ENCODE assay signal across 14 cellular contexts in the genomic region with DNA sequence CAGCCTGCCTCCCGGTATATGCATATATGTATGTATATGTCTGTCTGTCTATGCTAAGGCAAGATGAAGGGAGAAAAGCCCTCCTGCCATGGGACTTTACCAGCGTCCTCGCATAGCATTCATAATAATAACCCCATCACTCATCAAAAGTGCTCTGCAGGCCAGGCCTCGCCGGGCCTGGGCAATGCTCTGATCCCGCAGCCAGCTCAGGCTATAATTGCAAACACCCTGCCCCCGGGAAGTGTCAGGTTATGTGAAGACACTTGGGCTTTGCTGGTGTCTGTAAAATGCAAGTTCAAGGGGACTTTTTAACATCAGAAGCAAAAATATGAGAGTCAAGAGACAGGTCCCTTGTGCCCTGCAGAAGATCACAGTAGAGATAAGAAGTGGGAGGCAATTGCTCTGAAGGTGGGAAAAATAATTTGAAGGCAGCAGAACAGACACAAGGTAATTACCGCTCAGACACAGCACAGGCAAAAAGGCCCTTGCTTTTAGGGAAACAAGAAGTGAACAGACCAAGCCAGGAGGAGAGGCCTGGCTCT.
DNase-seq lines count a peak whose midpoint lies in the region; ATAC-seq and TF ChIP-seq lines count a peak whose summit lies in the region.
"Had no signal": no experiment of that assay in that cellular context is flagged by ENCODE, and none has a peak within 500 bp of the region (broad histone marks: within the 10 kb centered on the region; RNA-seq: fewer than 3 reads in every experiment).

No MANE protein-coding gene starts in this region.

- no peak for TF ChIP-seq POLR2A in esophagus muscularis mucosa (IDR thresholded peaks at IDR 0.05; ENCODE audit: low read depth)

- H3K4me1 ChIP-seq in GM23338 (ENCODE audit: insufficient read depth) = peaks cover 10% of the 10 kb centered on the region
- peaks cover 0 to 9% (median 6%) of the 10 kb centered on the region in 4 donors for H3K4me1 ChIP-seq in esophagus muscularis mucosa
- no peaks in the 10 kb centered on the region for H3K4me1 ChIP-seq in osteoblast (ENCODE audit: insufficient read depth, low read length)

- H3K27me3 ChIP-seq in GM23338 (ENCODE audit: insufficient read depth) (no peaks in the 10 kb centered on the region), esophagus muscularis mucosa (no peaks in the 10 kb centered on the region), osteoblast (ENCODE audit: insufficient read depth, low read length) (no peaks in the 10 kb centered on the region)

- H3K79me2 ChIP-seq in GM23338 (replicated peaks; ENCODE audit: insufficient read depth) (no peaks in the 10 kb centered on the region), osteoblast (ENCODE audit: insufficient read depth, low read length) (no peaks in the 10 kb centered on the region)

- 0 out of 3 replicates have a peak, but pooled peaks have one; percentile 35 for ATAC-seq in GM23338

- no peaks in the 10 kb centered on the region for H3K36me3 Mint-ChIP-seq in GM23338 (ENCODE audit: low read depth)

- H3K4me3 ChIP-seq in GM23338 = no peak overlapping the region
- H3K4me3 ChIP-seq in esophagus muscularis mucosa = no peak overlapping the region
- no peak overlapping the region for H3K4me3 ChIP-seq in osteoblast (ENCODE audit: insufficient read depth, low read length)

- no peak overlapping the region for H3K27ac ChIP-seq in GM23338 (ENCODE audit: low read depth)
- no peak overlapping the region for H3K27ac ChIP-seq in esophagus muscularis mucosa (replicated peaks in 1 of 4)
- H3K27ac ChIP-seq in osteoblast (ENCODE audit: low read depth, low read length) = no peak overlapping the region

- TF ChIP-seq CTCF in GM23338 (conservative IDR thresholded peaks at IDR 0.05; ENCODE audit: low read depth in 2 of 2) (no peak), esophagus muscularis mucosa (IDR thresholded peaks at IDR 0.05) (no peak), osteoblast (IDR thresholded peaks at IDR 0.05; ENCODE audit: extremely low read depth, low read depth, low read length) (no peak)

- H3K36me3 ChIP-seq in GM23338 (ENCODE audit: insufficient read depth) = no peaks in the 10 kb centered on the region; the same call in 1 of the 2 replicates
- no peaks in the 10 kb centered on the region for H3K36me3 ChIP-seq in esophagus muscularis mucosa
- H3K36me3 ChIP-seq in osteoblast (ENCODE audit: insufficient read depth, low read length) = no peaks in the 10 kb centered on the region

- H2AFZ ChIP-seq in GM23338 (peak overlapping the region; percentile 60; the same call in 1 of the 2 replicates), osteoblast (ENCODE audit: low read length) (no peak overlapping the region)

- DNase-seq in GM23338 (ENCODE audit: low spot score) (no peak), NCI-H2227 treated with DMSO at 0.1 percent for 48 hours (lab: John Stamatoyannopoulos, UW) (peak; percentile 25), esophagus muscularis mucosa (ENCODE audit: extremely low spot score) (peak; percentile 55), osteoblast (ENCODE audit: insufficient read length, low spot score, missing footprints) (peak; percentile 49), NCI-H524 (lab: John Stamatoyannopoulos, UW) (no peak)
- DNase-seq in activated CD8-positive, alpha-beta memory T cell treated with anti-CD3 and anti-CD28 coated beads, Interleukin-2, amount 50 U/mL, for 4 hours = no peak
- DNase-seq in activated naive CD4-positive, alpha-beta T cell treated with anti-CD3 and anti-CD28 coated beads, Interleukin-2, amount 50 U/mL, for 16 hours = no peak
- DNase-seq: C1 segment of cervical spinal cord; Calu3; CD4-positive, alpha-beta T cell; DMS 273 treated with DMSO at 0.1 percent for 48 hours; GOT3; H9 had no signal

- H3F3A ChIP-seq in GM23338 (replicated peaks; ENCODE audit: low read depth) = no peaks in the 10 kb centered on the region

- peaks cover 9% of the 10 kb centered on the region; the same call in 1 of the 2 replicates for H3K9me2 ChIP-seq in GM23338 (ENCODE audit: insufficient read depth)

- H3K27ac Mint-ChIP-seq in GM23338 = no peak overlapping the region
- H3K27ac Mint-ChIP-seq: B cell; CD4-positive, alpha-beta T cell; H9 had no signal

- H3K4me2 ChIP-seq in GM23338 (no peak overlapping the region), osteoblast (ENCODE audit: insufficient read depth, low read length) (no peak overlapping the region)

- no peaks in the 10 kb centered on the region for H3K9me3 ChIP-seq in esophagus muscularis mucosa
- H3K9me3 ChIP-seq in osteoblast (ENCODE audit: low read depth, low read length) = no peaks in the 10 kb centered on the region

- intact Hi-C loops in esophagus muscularis mucosa (cut with DNase I) = no loop called here

- H4K20me1 ChIP-seq in GM23338 (replicated peaks; ENCODE audit: insufficient read depth) = no peaks in the 10 kb centered on the region
- H4K20me1 ChIP-seq in osteoblast (ENCODE audit: insufficient read depth, low read length) = no peaks in the 10 kb centered on the region

- no peaks in the 10 kb centered on the region for H3K27me3 Mint-ChIP-seq in GM23338 (ENCODE audit: insufficient read depth, low read depth, poor library complexity)
- H3K27me3 Mint-ChIP-seq: CD4-positive, alpha-beta T cell had no signal

- WGBS in esophagus muscularis mucosa = 44% methylated on average over 8 of the region's 8 CpGs

- H3K4me1 Mint-ChIP-seq in GM23338 = peaks cover 16% of the 10 kb centered on the region
- H3K4me1 Mint-ChIP-seq: B cell had no signal

- TF ChIP-seq EP300 in esophagus muscularis mucosa (IDR thresholded peaks at IDR 0.05) = no peak

- H3K9me3 Mint-ChIP-seq in GM23338 = no peaks in the 10 kb centered on the region
- H3K9me3 Mint-ChIP-seq: H9 had no signal

- no peak overlapping the region for H3K4me3 Mint-ChIP-seq in GM23338
- H3K4me3 Mint-ChIP-seq: B cell; CD4-positive, alpha-beta T cell; H9 had no signal

TF ChIP-seq in GM23338, 12 proteins besides CTCF, POLR2A, EP300 and RAD21 (continues in another document):
- TF ChIP-seq, protein P1, sequence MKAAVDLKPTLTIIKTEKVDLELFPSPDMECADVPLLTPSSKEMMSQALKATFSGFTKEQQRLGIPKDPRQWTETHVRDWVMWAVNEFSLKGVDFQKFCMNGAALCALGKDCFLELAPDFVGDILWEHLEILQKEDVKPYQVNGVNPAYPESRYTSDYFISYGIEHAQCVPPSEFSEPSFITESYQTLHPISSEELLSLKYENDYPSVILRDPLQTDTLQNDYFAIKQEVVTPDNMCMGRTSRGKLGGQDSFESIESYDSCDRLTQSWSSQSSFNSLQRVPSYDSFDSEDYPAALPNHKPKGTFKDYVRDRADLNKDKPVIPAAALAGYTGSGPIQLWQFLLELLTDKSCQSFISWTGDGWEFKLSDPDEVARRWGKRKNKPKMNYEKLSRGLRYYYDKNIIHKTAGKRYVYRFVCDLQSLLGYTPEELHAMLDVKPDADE (IDR thresholded peaks at IDR 0.05) = no peak
- TF ChIP-seq JUNB (IDR thresholded peaks at IDR 0.05; ENCODE audit: unreplicated experiment) = no peak

Comparison
In these comparisons a context has a peak if more than half of its experiments do, and no peak if none do; other contexts are left out.
1. DNase-seq: peak in NCI-H2227 treated with DMSO at 0.1 percent for 48 hours (single experiment), esophagus muscularis mucosa (single experiment) and osteoblast (single experiment); none in GM23338 (single experiment), activated CD8-positive, alpha-beta memory T cell treated with anti-CD3 and anti-CD28 coated beads, Interleukin-2, amount 50 U/mL, for 4 hours (single experiment), activated naive CD4-positive, alpha-beta T cell treated with anti-CD3 and anti-CD28 coated beads, Interleukin-2, amount 50 U/mL, for 16 hours (single experiment) and NCI-H524 (0 of 2).